In genomic region chr1:206878456-206878855, GRCh38 we compare ENCODE assay signal across 20 cellular contexts. TPM values are rescaled to one million over a fixed set of nuclear protein-coding genes. Genes with fewer than 3 reads are reported as not detected.
A peak's percentile ranks its signal among the peaks of the same experiment; 100 is the strongest.
DNase-seq lines count a peak whose midpoint lies in the region; ATAC-seq, FAIRE-seq and TF ChIP-seq lines count a peak whose summit lies in the region.
"Had no signal": no experiment of that assay in that cellular context is flagged by ENCODE, and none has a peak within 500 bp of the region (broad histone marks: within the 10 kb centered on the region; RNA-seq: fewer than 3 reads in every experiment).

No MANE protein-coding gene starts in this region.

- no peaks in the 10 kb centered on the region for H3K36me3 ChIP-seq in GM12878 (ENCODE audit: control insufficient read depth in 2 of 2, insufficient read depth in 2 of 2, low read length in 1 of 2)
- H3K36me3 ChIP-seq in effector memory CD4-positive, alpha-beta T cell (ENCODE audit: control insufficient read depth, insufficient read depth, low read length): no peaks in the 10 kb centered on the region
- H3K36me3 ChIP-seq: spleen had no signal

- H2AFZ ChIP-seq in GM12878 (ENCODE audit: control insufficient read depth, low read depth, low read length): no peak overlapping the region

- H3K9ac ChIP-seq in GM12878 (ENCODE audit: control insufficient read depth, insufficient read depth, low read length): no peak overlapping the region

- no peaks in the 10 kb centered on the region for H3K79me2 ChIP-seq in GM12878 (ENCODE audit: control insufficient read depth, insufficient read depth, low read length)

- H3K27ac ChIP-seq in GM12878 (ENCODE audit: control insufficient read depth, insufficient read depth): no peak overlapping the region
- H3K27ac ChIP-seq in effector memory CD4-positive, alpha-beta T cell (ENCODE audit: insufficient read depth, low read length, poor library complexity, severe bottlenecking): no peak overlapping the region
- H3K27ac ChIP-seq: spleen had no signal

- no peak for TF ChIP-seq EP300 in GM12878 (IDR thresholded peaks at IDR 0.05; ENCODE audit: borderline replicate concordance in 1 of 2, control insufficient read depth in 1 of 2, low read depth in 2 of 2, low read length in 2 of 2)

- no peak for TF ChIP-seq POLR2A in GM12878 (IDR thresholded peaks at IDR 0.05; ENCODE audit: low read depth, low read length)

- SMC1A ChIA-PET in GM12878 (lab: Charles Lee; ENCODE audit: uncharacterized antibody, unreplicated experiment): interaction anchor here (0.8 to 3.7 kb wide), 3 partner anchors 10 to 144 kb away, joined by 3 to 17 read pairs (median 4); partner anchors contain the start of gene IL20

- DNase-seq in SIG-M5 treated with dmso at 0.1 percent for 504 hours (lab: John Stamatoyannopoulos, UW; ENCODE audit: unreplicated experiment) (peak; percentile 44), SIG-M5 (lab: John Stamatoyannopoulos, UW) (no peak), Kasumi-1 (lab: John Stamatoyannopoulos, UW) (peak; percentile 7 to 16), GM12878 (ENCODE audit: low read depth, low spot score) (no peak), retinal pigment epithelial cell (ENCODE audit: low read depth) (no peak), NCI-H1436 treated with DMSO at 0.1 percent for 48 hours (lab: John Stamatoyannopoulos, UW) (no peak), hippocampal formation (lab: John Stamatoyannopoulos, UW) (no peak)
- DNase-seq in effector memory CD4-positive, alpha-beta T cell: no peak
- DNase-seq: activated CD4-positive, alpha-beta T cell treated with anti-CD3 and anti-CD28 coated beads for 4 hours; activated naive CD4-positive, alpha-beta T cell treated with anti-CD3 and anti-CD28 coated beads, Interleukin-2, amount 10 ng/mL, durations not matched to agents 7 days and 5 days; CD8-positive, alpha-beta memory T cell; left colon; NCI-H82; posterior cingulate gyrus; spleen; stimulated activated naive CD4-positive, alpha-beta T cell; trophoblast cell had no signal

- no peak overlapping the region for H3K4me2 ChIP-seq in GM12878 (ENCODE audit: control insufficient read depth, insufficient read depth)

- H3K9me3 ChIP-seq in GM12878 (replicated peaks; ENCODE audit: control insufficient read depth, insufficient read depth, low read length): peaks cover 3% of the 10 kb centered on the region; the same call in 2 of the 3 replicates
- H3K9me3 ChIP-seq in effector memory CD4-positive, alpha-beta T cell (ENCODE audit: control insufficient read depth, low read length): peaks cover 3% of the 10 kb centered on the region

- no peak for ATAC-seq in GM12878
- ATAC-seq: left colon had no signal

- POLR2A ChIA-PET in GM12878 (lab: Charles Lee): no interaction called here

- TF ChIP-seq RAD21 in GM12878 (IDR thresholded peaks at IDR 0.05; ENCODE audit: insufficient read depth, low read depth, low read length): no peak

- no peak overlapping the region for H3K4me3 ChIP-seq in GM12878
- no peak overlapping the region for H3K4me3 ChIP-seq in retinal pigment epithelial cell (ENCODE audit: low read length)
- H3K4me3 ChIP-seq in effector memory CD4-positive, alpha-beta T cell (ENCODE audit: insufficient read depth, low read depth, low read length, poor library complexity, severe bottlenecking): no peak overlapping the region
- H3K4me3 ChIP-seq: spleen had no signal

- intact Hi-C loops in GM12878 (cut with micrococcal nuclease; ENCODE audit: unreplicated experiment): no loop called here

- CTCF ChIA-PET in GM12878 (lab: Yijun Ruan, JAX): interaction anchor here (0.6 to 1.7 kb wide), 10 partner anchors 16 to 420 kb away, joined by 3 to 5 read pairs (median 3); no protein-coding TSS in a partner anchor

- no peaks in the 10 kb centered on the region for H3K4me1 ChIP-seq in GM12878 (ENCODE audit: control insufficient read depth, insufficient read depth, low read length)
- no peaks in the 10 kb centered on the region for H3K4me1 ChIP-seq in effector memory CD4-positive, alpha-beta T cell (ENCODE audit: control insufficient read depth, insufficient read depth, low read length, poor library complexity, severe bottlenecking)
- H3K4me1 ChIP-seq: spleen had no signal

- no peaks in the 10 kb centered on the region for H3K27me3 ChIP-seq in GM12878 (replicated peaks in 1 of 2; ENCODE audit: control insufficient read depth in 2 of 2, insufficient read depth in 2 of 2, low read length in 1 of 2)
- H3K27me3 ChIP-seq in effector memory CD4-positive, alpha-beta T cell (replicated peaks; ENCODE audit: control insufficient read depth, insufficient read depth, low read length, poor library complexity, severe bottlenecking): no peaks in the 10 kb centered on the region
- H3K27me3 ChIP-seq: spleen had no signal

- TF ChIP-seq CTCF in GM12878 (IDR thresholded peaks at IDR 0.05 in 2 of 3, conservative IDR thresholded peaks at IDR 0.05 in 1 of 3; ENCODE audit: control insufficient read depth in 2 of 3, extremely low read depth in 1 of 3, insufficient read depth in 1 of 3, low read depth in 3 of 3, low read length in 3 of 3) (peak in 2 of 3 experiments; percentile 6 to 7; a peak in 1 of 6 replicates), retinal pigment epithelial cell (conservative IDR thresholded peaks at IDR 0.05; ENCODE audit: low read depth, low read length) (peak; percentile 15)

- FAIRE-seq in GM12878 (lab: Jason Lieb, UNC): no peak
- FAIRE-seq: G401.6, GM18507 had no signal

- in situ Hi-C loops in GM12878 (cut with MboI): no loop called here

- H4K20me1 ChIP-seq in GM12878 (ENCODE audit: control insufficient read depth, insufficient read depth): no peaks in the 10 kb centered on the region

- BruUV-seq in GM12878 (replicated peaks; lab: Mats Ljungman, UMichigan): no TSS peak

- RAD21 ChIA-PET in GM12878 (lab: Charles Lee; ENCODE audit: unreplicated experiment): no interaction called here

TF ChIP-seq in GM12878, 131 proteins besides CTCF, POLR2A, EP300 and RAD21:
- TF ChIP-seq RCOR1 (conservative IDR thresholded peaks at IDR 0.05; ENCODE audit: low read depth, low read length) (no peak), CBX5 (IDR thresholded peaks at IDR 0.05; ENCODE audit: low read depth) (peak; percentile 73; the same call in 1 of the 2 replicates)

RNA-seq across cellular contexts. Expression of gene IL20, which starts 13.0 kb away (rescaled TPM):
- total RNA-seq in GM12878 (2013; cell fraction: nucleolus; rRNA removed): not detected in 2 replicates
- total RNA-seq in GM12878 (2014; rRNA removed) (0.11 TPM in 1 of 2 replicates, not detected in the other), GM12878 (2014; rRNA removed; fragmentation: Illumina TruSeq; extraction: Trizol) (0.13 TPM in 1 of 2 replicates, not detected in the other), GM12878 (2021) (not detected in 2 replicates)
- not detected for polyA plus RNA-seq in GM12878 (2011; ENCODE audit: low read depth)
- polyA plus RNA-seq in GM12878 (2011; rRNA removed) (not detected in 2 replicates), GM12878 (2014; fragmentation: Illumina TruSeq; extraction: Trizol) (not detected in 2 replicates), GM12878 (2014; fragmentation: Nextera tagmentation; extraction: Ambion mirVana) (under 1 TPM in 1 of 2 experiments, not detected in 1; 0.08 TPM), GM12878 (2014; rRNA removed) (not detected in 2 replicates), GM12878 (2016; fragmentation: Nextera tagmentation; extraction: Ambion mirVana) (not detected)
- polyA plus RNA-seq in GM12878 (2011; cell fraction: cytosol; rRNA removed): not detected in 2 replicates
- not detected in 2 replicates for polyA plus RNA-seq in GM12878 (2011; cell fraction: nucleus; rRNA removed)
- not detected in 2 replicates for polyA plus RNA-seq in GM12878 (2012)
- not detected in 2 replicates for polyA minus RNA-seq in GM12878 (2011; rRNA and poly(A)+ RNA removed)
- not detected in 2 replicates for polyA minus RNA-seq in GM12878 (2011; cell fraction: cytosol; rRNA and poly(A)+ RNA removed)
- polyA minus RNA-seq in GM12878 (2011; cell fraction: nucleus; rRNA and poly(A)+ RNA removed): not detected in 2 replicates
- total RNA-seq: CD8-positive, alpha-beta memory T cell; left colon; M059J; spleen had no signal
- polyA plus RNA-seq: CD8-positive, alpha-beta memory T cell; spleen had no signal

RNA-seq across cellular contexts. Expression of gene IL24, which starts 18.8 kb away (rescaled TPM):
- total RNA-seq in GM12878 (2013; cell fraction: nucleolus; rRNA removed): 0.29 TPM in 1 of 2 replicates, not detected in the other
- total RNA-seq in GM12878 (2014; rRNA removed) (0.11 TPM in 2 replicates), GM12878 (2014; rRNA removed; fragmentation: Illumina TruSeq; extraction: Trizol) (0.22 TPM in 1 of 2 replicates, not detected in the other), GM12878 (2021) (0.16 TPM in 1 of 2 replicates, not detected in the other)
- 14.3 TPM for polyA plus RNA-seq in GM12878 (2011; ENCODE audit: low read depth)
- polyA plus RNA-seq in GM12878 (2011; rRNA removed) (0.05 and 0.19 TPM in 2 replicates), GM12878 (2014; fragmentation: Illumina TruSeq; extraction: Trizol) (0.21 and 0.41 TPM in 2 replicates), GM12878 (2014; fragmentation: Nextera tagmentation; extraction: Ambion mirVana) (10 to 100 TPM; 19.0 to 19.8 TPM), GM12878 (2014; rRNA removed) (0.13 and 0.35 TPM in 2 replicates), GM12878 (2016; fragmentation: Nextera tagmentation; extraction: Ambion mirVana) (1 to 10 TPM; 5.1 to 6.4 TPM)
- 0.03 TPM in 1 of 2 replicates, not detected in the other for polyA plus RNA-seq in GM12878 (2011; cell fraction: cytosol; rRNA removed)
- not detected in 2 replicates for polyA plus RNA-seq in GM12878 (2011; cell fraction: nucleus; rRNA removed)
- polyA plus RNA-seq in GM12878 (2012): 28.2 and 39.9 TPM in 2 replicates
- polyA minus RNA-seq in GM12878 (2011; rRNA and poly(A)+ RNA removed): not detected in 2 replicates
- polyA minus RNA-seq in GM12878 (2011; cell fraction: cytosol; rRNA and poly(A)+ RNA removed): not detected in 2 replicates
- polyA minus RNA-seq in GM12878 (2011; cell fraction: nucleus; rRNA and poly(A)+ RNA removed): not detected in 2 replicates
- total RNA-seq: left colon had no signal

RNA-seq across cellular contexts. Expression of gene FCMR, which starts 43.3 kb away (rescaled TPM):
- 279 and 312 TPM in 2 replicates for total RNA-seq in GM12878 (2013; cell fraction: nucleolus; rRNA removed)
- total RNA-seq in GM12878 (2014; rRNA removed) (112 and 125 TPM in 2 replicates), GM12878 (2014; rRNA removed; fragmentation: Illumina TruSeq; extraction: Trizol) (95.3 and 97.0 TPM in 2 replicates), GM12878 (2021) (191 and 207 TPM in 2 replicates)
- 172 TPM for polyA plus RNA-seq in GM12878 (2011; ENCODE audit: low read depth)
- polyA plus RNA-seq in GM12878 (2011; rRNA removed) (110 and 200 TPM in 2 replicates), GM12878 (2014; fragmentation: Illumina TruSeq; extraction: Trizol) (245 and 297 TPM in 2 replicates), GM12878 (2014; fragmentation: Nextera tagmentation; extraction: Ambion mirVana) (10 to 100 TPM; 79.7 to 81.7 TPM), GM12878 (2014; rRNA removed) (155 and 157 TPM in 2 replicates), GM12878 (2016; fragmentation: Nextera tagmentation; extraction: Ambion mirVana) (100 to 1,000 TPM; 107 to 120 TPM)
- polyA plus RNA-seq in GM12878 (2011; cell fraction: cytosol; rRNA removed): 276 and 324 TPM in 2 replicates
- polyA plus RNA-seq in GM12878 (2011; cell fraction: nucleus; rRNA removed): 227 and 311 TPM in 2 replicates
- 247 and 253 TPM in 2 replicates for polyA plus RNA-seq in GM12878 (2012)
- 217 and 266 TPM in 2 replicates for polyA minus RNA-seq in GM12878 (2011; rRNA and poly(A)+ RNA removed)
- polyA minus RNA-seq in GM12878 (2011; cell fraction: cytosol; rRNA and poly(A)+ RNA removed): 72.0 and 80.5 TPM in 2 replicates
- polyA minus RNA-seq in GM12878 (2011; cell fraction: nucleus; rRNA and poly(A)+ RNA removed): 80.6 and 107 TPM in 2 replicates

Comparison
In these comparisons a context has a peak if more than half of its experiments do, and no peak if none do; other contexts are left out.
1. DNase-seq: peak in SIG-M5 treated with dmso at 0.1 percent for 504 hours (single experiment) and Kasumi-1 (2 of 2); none in SIG-M5 (single experiment), GM12878 (single experiment), retinal pigment epithelial cell (single experiment), NCI-H1436 treated with DMSO at 0.1 percent for 48 hours (single experiment), hippocampal formation (0 of 2) and effector memory CD4-positive, alpha-beta T cell (0 of 3).